Comparison of ENCODE assay signal across 17 cellular contexts in genomic region chr16:28069921-28070794, GRCh38. TPM values are rescaled to one million over a fixed set of nuclear protein-coding genes. Genes with fewer than 3 reads are reported as not detected.
A peak's percentile ranks its signal among the peaks of the same experiment; 100 is the strongest.
DNase-seq lines count a peak whose midpoint lies in the region; ATAC-seq, FAIRE-seq and TF ChIP-seq lines count a peak whose summit lies in the region.
"Had no signal": no experiment of that assay in that cellular context is flagged by ENCODE, and none has a peak within 500 bp of the region (broad histone marks: within the 10 kb centered on the region; RNA-seq: fewer than 3 reads in every experiment).

No MANE protein-coding gene starts in this region.

- H3K9me3 ChIP-seq in mesenchymal stem cell (ENCODE audit: control insufficient read depth, low read length) (no peaks in the 10 kb centered on the region), uterus (no peaks in the 10 kb centered on the region)
- H3K9me3 ChIP-seq: BLaER1 had no signal

- no peak overlapping the region for H4K8ac ChIP-seq in mesenchymal stem cell (ENCODE audit: low read length)

- no peak overlapping the region for H3K27ac Mint-ChIP-seq in activated T-cell treated with anti-CD3 and anti-CD28 coated beads, Interleukin-2, amount 50 U/mL, for 72 hours
- no peak overlapping the region for H3K27ac Mint-ChIP-seq in stimulated activated naive B cell treated with anti-CD40 and anti-IgM and Interleukin-4, amounts not matched to agents 10 μg/mL and 1 μg/mL and 100 μg/mL, for 72 hours
- H3K27ac Mint-ChIP-seq: CD8-positive, alpha-beta T cell had no signal

- TF ChIP-seq POLR2A in GM12891 (IDR thresholded peaks at IDR 0.05; ENCODE audit: low read depth, low read length) (no peak), uterus (IDR thresholded peaks at IDR 0.05) (no peak)

- H3K4me1 Mint-ChIP-seq in activated T-cell treated with anti-CD3 and anti-CD28 coated beads, Interleukin-2, amount 50 U/mL, for 72 hours (ENCODE audit: low read depth), result no peaks in the 10 kb centered on the region
- peaks cover 0 to 7% of the 10 kb centered on the region in 2 donors for H3K4me1 Mint-ChIP-seq in stimulated activated naive B cell treated with anti-CD40 and anti-IgM and Interleukin-4, amounts not matched to agents 10 μg/mL and 1 μg/mL and 100 μg/mL, for 72 hours

- H3K18ac ChIP-seq in mesenchymal stem cell (ENCODE audit: low read depth in 1 of 2, low read length in 2 of 2), result no peak overlapping the region

- H3K4ac ChIP-seq in mesenchymal stem cell (ENCODE audit: low read depth in 1 of 2, low read length in 2 of 2), result no peak overlapping the region

- no peak overlapping the region for H2BK5ac ChIP-seq in mesenchymal stem cell (ENCODE audit: low read depth, low read length, poor library complexity, severe bottlenecking)

- H3K4me1 ChIP-seq in mesenchymal stem cell (ENCODE audit: control insufficient read depth, insufficient read depth, low read depth, low read length) (peaks cover 9% of the 10 kb centered on the region), uterus (no peaks in the 10 kb centered on the region)
- H3K4me1 ChIP-seq: BLaER1 had no signal

- no peaks in the 10 kb centered on the region for H3K79me1 ChIP-seq in mesenchymal stem cell (replicated peaks; ENCODE audit: low read length, poor library complexity, severe bottlenecking)

- H2BK12ac ChIP-seq in mesenchymal stem cell (ENCODE audit: low read length in 2 of 2), result no peak overlapping the region

- H2BK15ac ChIP-seq in mesenchymal stem cell (ENCODE audit: low read depth, poor library complexity, severe bottlenecking), result no peak overlapping the region

- H3K9ac ChIP-seq in mesenchymal stem cell (ENCODE audit: low read length), result no peak overlapping the region
- H3K9ac ChIP-seq: BLaER1, GM23248 had no signal

- H3K27ac ChIP-seq in mesenchymal stem cell (ENCODE audit: low read length, poor library complexity, severe bottlenecking), result no peak overlapping the region
- no peak overlapping the region for H3K27ac ChIP-seq in uterus
- H3K27ac ChIP-seq: BLaER1, GM23248 had no signal

- no peak overlapping the region for H3K4me3 Mint-ChIP-seq in activated T-cell treated with anti-CD3 and anti-CD28 coated beads, Interleukin-2, amount 50 U/mL, for 72 hours
- no peak overlapping the region for H3K4me3 Mint-ChIP-seq in stimulated activated naive B cell treated with anti-CD40 and anti-IgM and Interleukin-4, amounts not matched to agents 10 μg/mL and 1 μg/mL and 100 μg/mL, for 72 hours
- H3K4me3 Mint-ChIP-seq: CD8-positive, alpha-beta T cell had no signal

- no peak overlapping the region for H4K91ac ChIP-seq in mesenchymal stem cell (ENCODE audit: low read length)

- no peak for TF ChIP-seq CTCF in uterus (IDR thresholded peaks at IDR 0.05)

- H3K4me2 ChIP-seq in mesenchymal stem cell (ENCODE audit: low read length, poor library complexity, severe bottlenecking), result no peak overlapping the region
- H3K4me2 ChIP-seq: BLaER1 had no signal

- no peak overlapping the region for H2BK120ac ChIP-seq in mesenchymal stem cell (ENCODE audit: low read depth, low read length)

- peak; percentile 8 to 15 for ATAC-seq in activated T-cell treated with anti-CD3 and anti-CD28 coated beads, Interleukin-2, amount 50 U/mL, for 72 hours (replicated peaks in 1 of 2)
- ATAC-seq in stimulated activated naive B cell treated with anti-CD40 and anti-IgM and Interleukin-4, amounts not matched to agents 10 μg/mL and 1 μg/mL and 100 μg/mL, for 72 hours (replicated peaks), result peak; percentile 8 to 28

- H3K36me3 ChIP-seq in mesenchymal stem cell (ENCODE audit: control insufficient read depth in 1 of 2, insufficient read depth in 2 of 2, low read depth in 1 of 2, low read length in 2 of 2) (no peaks in the 10 kb centered on the region), uterus (no peaks in the 10 kb centered on the region)
- H3K36me3 ChIP-seq: BLaER1 had no signal

- FAIRE-seq in GM12891 (lab: Jason Lieb, UNC), result peak; percentile 13

- WGBS in mesenchymal stem cell, result 79% methylated on average over 33 of the region's 34 CpGs

- H3K27me3 ChIP-seq in mesenchymal stem cell (ENCODE audit: control insufficient read depth in 1 of 2, insufficient read depth in 1 of 2, low read length in 2 of 2) (peaks cover 14 to 75% of the 10 kb centered on the region in 2 experiments), uterus (no peaks in the 10 kb centered on the region)

- H3K36me3 Mint-ChIP-seq in activated T-cell treated with anti-CD3 and anti-CD28 coated beads, Interleukin-2, amount 50 U/mL, for 72 hours (ENCODE audit: insufficient read depth in 2 of 2), result no peaks in the 10 kb centered on the region
- H3K36me3 Mint-ChIP-seq in stimulated activated naive B cell treated with anti-CD40 and anti-IgM and Interleukin-4, amounts not matched to agents 10 μg/mL and 1 μg/mL and 100 μg/mL, for 72 hours, result no peaks in the 10 kb centered on the region
- H3K36me3 Mint-ChIP-seq: CD8-positive, alpha-beta T cell had no signal

- peaks cover 7% of the 10 kb centered on the region for H3K27me3 Mint-ChIP-seq in activated T-cell treated with anti-CD3 and anti-CD28 coated beads, Interleukin-2, amount 50 U/mL, for 72 hours (ENCODE audit: low read depth)
- H3K27me3 Mint-ChIP-seq in stimulated activated naive B cell treated with anti-CD40 and anti-IgM and Interleukin-4, amounts not matched to agents 10 μg/mL and 1 μg/mL and 100 μg/mL, for 72 hours, result peaks cover 26 to 32% of the 10 kb centered on the region in 2 donors

- H2AFZ ChIP-seq in mesenchymal stem cell (ENCODE audit: low read depth, low read length), result no peak overlapping the region
- H2AFZ ChIP-seq: GM23248 had no signal

- H3K14ac ChIP-seq in mesenchymal stem cell (ENCODE audit: low read length in 2 of 2), result no peak overlapping the region

- DNase-seq in activated T-cell treated with anti-CD3 and anti-CD28 coated beads, Interleukin-2, amount 50 U/mL, for 72 hours, result no peak
- DNase-seq in activated T-cell treated with anti-CD3 and anti-CD28 coated beads for 4 hours (no peak), GM12891 (ENCODE audit: insufficient read length, low spot score) (no peak), globus pallidus (ENCODE audit: low spot score) (peak; percentile 8), mesenchymal stem cell (no peak), uterus (no peak)
- no peak for DNase-seq in stimulated activated naive B cell treated with anti-CD40 and anti-IgM and Interleukin-4, amounts not matched to agents 10 μg/mL and 1 μg/mL and 100 μg/mL, for 72 hours
- DNase-seq in stimulated activated naive CD4-positive, alpha-beta T cell treated with Interleukin-2 at 50 U/mL for 16 hours (lab: John Stamatoyannopoulos, UW), result no peak
- DNase-seq: 8988T, NCI-H1436 treated with DMSO at 0.1 percent for 48 hours, NCI-H510A had no signal

- H3K23ac ChIP-seq in mesenchymal stem cell (ENCODE audit: low read length in 2 of 2), result no peak overlapping the region

- H2AK5ac ChIP-seq in mesenchymal stem cell (ENCODE audit: low read length, severe bottlenecking), result no peak overlapping the region

- H3K4me3 ChIP-seq in mesenchymal stem cell (ENCODE audit: insufficient read depth in 1 of 2, low read depth in 1 of 2, low read length in 2 of 2) (no peak overlapping the region), uterus (no peak overlapping the region)
- H3K4me3 ChIP-seq: BLaER1, GM12878, GM23248 had no signal

- no peaks in the 10 kb centered on the region for H3K9me3 Mint-ChIP-seq in activated T-cell treated with anti-CD3 and anti-CD28 coated beads, Interleukin-2, amount 50 U/mL, for 72 hours
- peaks cover 4 to 5% of the 10 kb centered on the region in 2 donors for H3K9me3 Mint-ChIP-seq in stimulated activated naive B cell treated with anti-CD40 and anti-IgM and Interleukin-4, amounts not matched to agents 10 μg/mL and 1 μg/mL and 100 μg/mL, for 72 hours
- H3K9me3 Mint-ChIP-seq: CD8-positive, alpha-beta T cell had no signal

- intact Hi-C loops in uterus (cut with DNase I; ENCODE audit: low total_unique reads), result no loop called here

TF ChIP-seq in GM12891, 5 proteins besides CTCF, POLR2A, EP300 and RAD21:
- TF ChIP-seq SPI1 (IDR thresholded peaks at IDR 0.05; ENCODE audit: low read depth, low read length) (no peak), POU2F2 (IDR thresholded peaks at IDR 0.05; ENCODE audit: low read depth, low read length) (no peak), PAX5 (IDR thresholded peaks at IDR 0.05; ENCODE audit: insufficient read depth, low read length, severe bottlenecking) (no peak), POLR2AphosphoS5 (IDR thresholded peaks at IDR 0.05; ENCODE audit: low read depth, low read length) (no peak), TAF1 (IDR thresholded peaks at IDR 0.05; ENCODE audit: low read depth, low read length) (no peak)
TF ChIP-seq in GM12891: peak in this region for 0.

RNA-seq across cellular contexts. Expression of gene GSG1L, which starts 6.6 kb away (rescaled TPM):
- total RNA-seq in activated T-cell treated with anti-CD3 and anti-CD28 coated beads, Interleukin-2, amount 50 U/mL, for 72 hours, result not detected
- polyA plus RNA-seq in GM12891 (2012; ENCODE audit: low read depth, missing spikeins), result not detected
- polyA plus RNA-seq in mesenchymal stem cell (2013, experiment 1 of 2), result not detected
- polyA plus RNA-seq in mesenchymal stem cell (2013, experiment 2 of 2), result not detected
- under 1 TPM in 2 of 4 donors, not detected in 2; 0.24 to 0.35 TPM for total RNA-seq in uterus
- total RNA-seq: CD8-positive, alpha-beta T cell; GM12878; GM23248; PC-3; SK-MEL-5 had no signal
- polyA plus RNA-seq: GM12878, GM23248 had no signal
